Comparison of ENCODE assay signal across 21 cellular contexts in genomic region chr2:222269132-222269531, GRCh38. TPM values are rescaled to one million over a fixed set of nuclear protein-coding genes. Genes with fewer than 3 reads are reported as not detected.
DNase-seq lines count a peak whose midpoint lies in the region; ATAC-seq, FAIRE-seq and TF ChIP-seq lines count a peak whose summit lies in the region.
"Had no signal": no experiment of that assay in that cellular context is flagged by ENCODE, and none has a peak within 500 bp of the region (broad histone marks: within the 10 kb centered on the region; RNA-seq: fewer than 3 reads in every experiment).

No MANE protein-coding gene starts in this region.

- no peaks in the 10 kb centered on the region for H3K79me2 ChIP-seq in astrocyte (ENCODE audit: insufficient read depth, low read length)

- peaks cover 22% of the 10 kb centered on the region for H3K36me3 Mint-ChIP-seq in HFFc6 (ENCODE audit: low read depth)
- H3K36me3 Mint-ChIP-seq in astrocyte (ENCODE audit: low read depth, unreplicated experiment): no peaks in the 10 kb centered on the region
- no peaks in the 10 kb centered on the region for H3K36me3 Mint-ChIP-seq in endodermal cell (ENCODE audit: low read depth)

- H3K9ac ChIP-seq in astrocyte (ENCODE audit: low read length) (no peak overlapping the region), endodermal cell (ENCODE audit: extremely low read depth, low read length, poor library complexity, severe bottlenecking) (no peak overlapping the region)

- H3K4me3 Mint-ChIP-seq in HFFc6 (peak overlapping the region; percentile 37; the same call in 1 of the 2 replicates), astrocyte (ENCODE audit: unreplicated experiment) (no peak overlapping the region), endodermal cell (no peak overlapping the region)

- WGBS in endodermal cell (ENCODE audit: insufficient coverage in 1 of 2, insufficient read length in 1 of 2), 2 experiments: 26 to 47% methylated on average over 6 to 9 of the region's 9 CpGs
- WGBS in mesodermal cell (ENCODE audit: insufficient coverage in 2 of 2), 2 experiments: 18 to 44% methylated on average over 6 to 8 of the region's 9 CpGs
- 20% methylated on average over 9 of the region's 9 CpGs for WGBS in right lobe of liver (ENCODE audit: insufficient coverage, low coverage, low lambda C conversion rate, missing lambda C conversion rate)
- WGBS in testis, 2 donors: 31 to 33% methylated on average over 9 of the region's 9 CpGs

- intact Hi-C loops in uterus (cut with DNase I; ENCODE audit: low total_unique reads): no loop called here
- intact Hi-C loops in right lobe of liver (cut with DNase I): no loop called here
- intact Hi-C loops in testis (cut with DNase I; ENCODE audit: low total_unique reads): no loop called here

- H3K9me3 ChIP-seq in astrocyte (ENCODE audit: insufficient read depth, low read depth, low read length) (no peaks in the 10 kb centered on the region), endodermal cell (ENCODE audit: control insufficient read depth, low read length) (peaks cover 1% of the 10 kb centered on the region), mesodermal cell (ENCODE audit: control insufficient read depth, low read length) (no peaks in the 10 kb centered on the region), uterus (no peaks in the 10 kb centered on the region), right lobe of liver (no peaks in the 10 kb centered on the region), testis (no peaks in the 10 kb centered on the region)
- H3K9me3 ChIP-seq: SJCRH30 had no signal

- peaks cover 8% of the 10 kb centered on the region for H4K20me1 ChIP-seq in astrocyte (ENCODE audit: insufficient read depth, low read length)

- FAIRE-seq in astrocyte (lab: Jason Lieb, UNC): no peak
- FAIRE-seq: GM12892, GM19239 had no signal

- TF ChIP-seq POLR2A in uterus (IDR thresholded peaks at IDR 0.05) (no peak), right lobe of liver (IDR thresholded peaks at IDR 0.05) (no peak), testis (IDR thresholded peaks at IDR 0.05) (no peak)

- DNase-seq in HFFc6: no peak
- DNase-seq in astrocyte (ENCODE audit: low read depth): no peak
- DNase-seq in endodermal cell: no peak
- DNase-seq in uterus: no peak
- no peak for DNase-seq in right lobe of liver
- DNase-seq in HUDEP-2 (lab: John Stamatoyannopoulos, UW; ENCODE audit: unreplicated experiment in 76 of 76): no peak
- no peak for DNase-seq in testis
- DNase-seq: DMS153, DND-41, H7, NCI-H1092 treated with DMSO at 0.1 percent for 48 hours, NCI-H1436, NCI-H187 treated with DMSO at 0.1 percent for 48 hours, NCI-H524, NCI-H748 treated with DMSO at 0.1 percent for 48 hours, PC-3, SJCRH30 had no signal

- no peak overlapping the region for H2AFZ ChIP-seq in astrocyte (ENCODE audit: low read depth, low read length)

- no peak overlapping the region for H3K4me3 ChIP-seq in astrocyte (ENCODE audit: insufficient read depth, low read depth, low read length)
- H3K4me3 ChIP-seq in endodermal cell (ENCODE audit: low read length): no peak overlapping the region
- no peak overlapping the region for H3K4me3 ChIP-seq in mesodermal cell (ENCODE audit: extremely low read depth, insufficient read depth, low read length, poor library complexity, severe bottlenecking)
- H3K4me3 ChIP-seq in uterus: no peak overlapping the region
- H3K4me3 ChIP-seq in right lobe of liver: no peak overlapping the region
- H3K4me3 ChIP-seq in testis: no peak overlapping the region
- H3K4me3 ChIP-seq: SJCRH30 had no signal

- TF ChIP-seq CTCF in HFFc6 (IDR thresholded peaks at IDR 0.05): no peak
- no peak for TF ChIP-seq CTCF in astrocyte (IDR thresholded peaks at IDR 0.05; ENCODE audit: insufficient read depth, low read depth, low read length)
- no peak for TF ChIP-seq CTCF in endodermal cell (conservative IDR thresholded peaks at IDR 0.05)
- no peak for TF ChIP-seq CTCF in uterus (IDR thresholded peaks at IDR 0.05)
- no peak for TF ChIP-seq CTCF in right lobe of liver (IDR thresholded peaks at IDR 0.05)
- no peak for TF ChIP-seq CTCF in testis (IDR thresholded peaks at IDR 0.05)

- H3K4me1 Mint-ChIP-seq in HFFc6 (ENCODE audit: low read depth) (peaks cover 59% of the 10 kb centered on the region), astrocyte (ENCODE audit: low read depth, unreplicated experiment) (peaks cover 10% of the 10 kb centered on the region), endodermal cell (peaks cover 36% of the 10 kb centered on the region)

- H3K4me2 ChIP-seq in astrocyte (ENCODE audit: low read length): peak overlapping the region; percentile 64

- H3K4me1 ChIP-seq in astrocyte (ENCODE audit: insufficient read depth, low read length) (peaks cover 2% of the 10 kb centered on the region), endodermal cell (ENCODE audit: control insufficient read depth, insufficient read depth, low read length) (peaks cover 4% of the 10 kb centered on the region), mesodermal cell (ENCODE audit: control insufficient read depth, insufficient read depth, low read length, poor library complexity, severe bottlenecking) (peaks cover 7% of the 10 kb centered on the region), uterus (no peaks in the 10 kb centered on the region), right lobe of liver (no peaks in the 10 kb centered on the region), testis (no peaks in the 10 kb centered on the region)

- H3K27ac ChIP-seq in astrocyte (ENCODE audit: low read depth, low read length) (no peak overlapping the region), endodermal cell (ENCODE audit: low read depth, low read length) (peak overlapping the region; percentile 71), mesodermal cell (ENCODE audit: low read depth, low read length, severe bottlenecking) (peak overlapping the region; percentile 17), uterus (no peak overlapping the region), right lobe of liver (no peak overlapping the region), testis (no peak overlapping the region)
- H3K27ac ChIP-seq: SJCRH30 had no signal

- H3K27me3 ChIP-seq in astrocyte (ENCODE audit: insufficient read depth, low read length) (no peaks in the 10 kb centered on the region), endodermal cell (ENCODE audit: control insufficient read depth, insufficient read depth, low read length, poor library complexity, severe bottlenecking) (peaks cover 58% of the 10 kb centered on the region), uterus (no peaks in the 10 kb centered on the region), right lobe of liver (no peaks in the 10 kb centered on the region), testis (no peaks in the 10 kb centered on the region)
- H3K27me3 ChIP-seq: SJCRH30 had no signal

- H3K27ac Mint-ChIP-seq in HFFc6 (peak overlapping the region; percentile 61; the same call in 1 of the 2 replicates), astrocyte (ENCODE audit: unreplicated experiment) (no peak overlapping the region), endodermal cell (no peak overlapping the region)

- no peaks in the 10 kb centered on the region for H3K36me3 ChIP-seq in astrocyte (ENCODE audit: insufficient read depth, low read length)
- no peaks in the 10 kb centered on the region for H3K36me3 ChIP-seq in endodermal cell (ENCODE audit: control insufficient read depth, insufficient read depth, low read length)
- peaks cover 4% of the 10 kb centered on the region for H3K36me3 ChIP-seq in mesodermal cell (ENCODE audit: control insufficient read depth, insufficient read depth, low read length)
- H3K36me3 ChIP-seq in uterus: no peaks in the 10 kb centered on the region
- no peaks in the 10 kb centered on the region for H3K36me3 ChIP-seq in right lobe of liver
- no peaks in the 10 kb centered on the region for H3K36me3 ChIP-seq in testis (ENCODE audit: low read depth, missing control alignments)

- no peak for ATAC-seq in right lobe of liver
- ATAC-seq: PC-3 had no signal

- peaks cover 1% of the 10 kb centered on the region for H3K27me3 Mint-ChIP-seq in HFFc6 (ENCODE audit: insufficient read depth)
- peaks cover 25% of the 10 kb centered on the region for H3K27me3 Mint-ChIP-seq in astrocyte (ENCODE audit: low read depth, unreplicated experiment)
- peaks cover 86% of the 10 kb centered on the region for H3K27me3 Mint-ChIP-seq in endodermal cell (ENCODE audit: insufficient read depth)

- no peaks in the 10 kb centered on the region for H3K9me3 Mint-ChIP-seq in HFFc6
- no peaks in the 10 kb centered on the region for H3K9me3 Mint-ChIP-seq in astrocyte (ENCODE audit: unreplicated experiment)
- H3K9me3 Mint-ChIP-seq in endodermal cell: no peaks in the 10 kb centered on the region

RNA-seq across cellular contexts. Expression of gene PAX3, which starts 29.7 kb away (rescaled TPM):
- 10 to 100 TPM; 13.2 to 20.7 (median 16.4) TPM for total RNA-seq in HFFc6 (2021; fragmentation: NEBNext Ultra II Directional; extraction: Animal tissue kit (Norgen Biotek cat#: 25700))
- total RNA-seq in astrocyte (not detected in 2 replicates), endodermal cell (not detected), uterus (not detected), right lobe of liver (not detected), testis (1 to 10 TPM; 4.8 to 4.9 TPM)
- 89.3 TPM for polyA plus RNA-seq in endodermal cell (2013, experiment 1 of 2)
- polyA plus RNA-seq in endodermal cell (2013, experiment 2 of 2): 69.3 TPM
- 13.7 TPM for polyA plus RNA-seq in mesodermal cell (2013, experiment 1 of 2)
- 10.5 TPM for polyA plus RNA-seq in mesodermal cell (2013, experiment 2 of 2)
- 6.0 TPM for polyA plus RNA-seq in testis (ENCODE audit: insufficient read depth, low read depth, low replicate concordance)
- total RNA-seq: A172, H7, PC-3 had no signal

Comparison
In these comparisons a context has a peak if more than half of its experiments do, and no peak if none do; other contexts are left out.
1. H3K27ac ChIP-seq: peak in endodermal cell (single experiment) and mesodermal cell (single experiment); none in astrocyte (single experiment), uterus (0 of 2), right lobe of liver (0 of 3) and testis (0 of 2).